Comparison of ENCODE assay signal across 18 cellular contexts in the genomic region with DNA sequence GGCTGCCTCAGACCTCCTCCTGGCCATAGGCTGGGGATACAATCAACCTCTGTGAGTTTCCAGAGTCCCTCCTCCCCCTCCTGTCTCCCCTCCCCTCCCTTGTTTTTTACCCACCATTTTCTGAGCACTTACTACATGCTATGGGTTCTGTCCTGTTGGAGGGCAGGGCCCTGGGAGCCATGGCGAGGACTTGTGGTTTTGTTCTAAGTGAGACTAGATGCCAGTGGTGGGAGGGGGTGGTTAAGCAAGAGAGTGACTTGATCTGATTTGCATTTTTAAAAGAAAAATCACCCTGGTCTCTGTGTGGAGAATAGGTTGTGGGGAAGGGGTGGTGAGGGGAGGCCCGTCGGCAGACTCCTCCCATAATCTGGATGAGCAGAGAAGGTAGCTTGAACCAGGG.
"Had no signal": no experiment of that assay in that cellular context is flagged by ENCODE, and none has a peak within 500 bp of the region (broad histone marks: within the 10 kb centered on the region; RNA-seq: fewer than 3 reads in every experiment).

No MANE protein-coding gene starts in this region.

- ATAC-seq: activated naive CD8-positive, alpha-beta T cell treated with anti-CD3 and anti-CD28 coated beads, Interleukin-2, amount 50 U/mL, for 24 hours; naive thymus-derived CD4-positive, alpha-beta T cell had no signal

- H3K27ac Mint-ChIP-seq: activated CD4-positive, alpha-beta T cell treated with anti-CD3 and anti-CD28 coated beads, Interleukin-2, amount 10 ng/mL, durations not matched to agents 24 days and 14 days; activated naive CD4-positive, alpha-beta T cell treated with anti-CD3 and anti-CD28 coated beads for 36 hours; activated naive CD8-positive, alpha-beta T cell treated with anti-CD3 and anti-CD28 coated beads, Interleukin-2, amount 50 U/mL, for 24 hours; stimulated activated naive CD8-positive, alpha-beta T cell treated with anti-CD3 and anti-CD28 coated beads, Interleukin-15, Interleukin-2, amounts not matched to agents 100 ng/mL and 50 ng/mL, for 24 hours had no signal

- H3K4me3 Mint-ChIP-seq: activated CD4-positive, alpha-beta T cell treated with anti-CD3 and anti-CD28 coated beads, Interleukin-2, amount 10 ng/mL, durations not matched to agents 24 days and 14 days; activated naive CD4-positive, alpha-beta T cell treated with anti-CD3 and anti-CD28 coated beads for 36 hours; activated naive CD8-positive, alpha-beta T cell treated with anti-CD3 and anti-CD28 coated beads, Interleukin-2, amount 50 U/mL, for 24 hours; stimulated activated naive CD8-positive, alpha-beta T cell treated with anti-CD3 and anti-CD28 coated beads, Interleukin-15, Interleukin-2, amounts not matched to agents 100 ng/mL and 50 ng/mL, for 24 hours; T-helper 2 cell treated with Interferon-gamma antibody and Interleukin-4, amounts not matched to agents 5 μg/mL and 100 μg/mL, for 36 hours had no signal

- H3K9me3 ChIP-seq: ascending aorta, esophagus muscularis mucosa, neutrophil, upper lobe of right lung had no signal

- H3K36me3 ChIP-seq: ascending aorta, cardiac muscle cell, esophagus muscularis mucosa, neutrophil, upper lobe of right lung had no signal

- H3K9me3 Mint-ChIP-seq: activated CD4-positive, alpha-beta T cell treated with anti-CD3 and anti-CD28 coated beads, Interleukin-2, amount 10 ng/mL, durations not matched to agents 24 days and 14 days; activated naive CD4-positive, alpha-beta T cell treated with anti-CD3 and anti-CD28 coated beads for 36 hours; activated naive CD8-positive, alpha-beta T cell treated with anti-CD3 and anti-CD28 coated beads, Interleukin-2, amount 50 U/mL, for 24 hours; naive thymus-derived CD4-positive, alpha-beta T cell; stimulated activated naive CD8-positive, alpha-beta T cell treated with anti-CD3 and anti-CD28 coated beads, Interleukin-15, Interleukin-2, amounts not matched to agents 100 ng/mL and 50 ng/mL, for 24 hours; T-helper 2 cell treated with Interferon-gamma antibody and Interleukin-4, amounts not matched to agents 5 μg/mL and 100 μg/mL, for 36 hours had no signal

- H3K27ac ChIP-seq: ascending aorta, cardiac muscle cell, esophagus muscularis mucosa, neutrophil, upper lobe of right lung had no signal

- DNase-seq: activated CD4-positive, alpha-beta T cell treated with anti-CD3 and anti-CD28 coated beads, Interleukin-2, amount 10 ng/mL, durations not matched to agents 24 days and 14 days; activated CD4-positive, CD25-positive, alpha-beta regulatory T cell; activated naive CD4-positive, alpha-beta T cell treated with anti-CD3 and anti-CD28 coated beads for 36 hours; activated naive CD8-positive, alpha-beta T cell treated with anti-CD3 and anti-CD28 coated beads, Interleukin-2, amount 50 U/mL, for 24 hours; activated T-cell treated with anti-CD3 and anti-CD28 coated beads for 4 hours; foreskin fibroblast; retina; stimulated activated CD4-positive, alpha-beta T cell treated with anti-CD3 and anti-CD28 coated beads, Interleukin-4, amount 100 ng/mL, for 24 hours; SW 1271; upper lobe of right lung had no signal

- H3K4me1 ChIP-seq: ascending aorta, upper lobe of right lung had no signal

- H3K4me3 ChIP-seq: ascending aorta, cardiac muscle cell, esophagus muscularis mucosa, upper lobe of right lung had no signal

- H3K27me3 Mint-ChIP-seq: activated CD4-positive, alpha-beta T cell treated with anti-CD3 and anti-CD28 coated beads, Interleukin-2, amount 10 ng/mL, durations not matched to agents 24 days and 14 days; activated naive CD8-positive, alpha-beta T cell treated with anti-CD3 and anti-CD28 coated beads, Interleukin-2, amount 50 U/mL, for 24 hours; naive thymus-derived CD4-positive, alpha-beta T cell; stimulated activated naive CD8-positive, alpha-beta T cell treated with anti-CD3 and anti-CD28 coated beads, Interleukin-15, Interleukin-2, amounts not matched to agents 100 ng/mL and 50 ng/mL, for 24 hours had no signal

- H3K27me3 ChIP-seq: cardiac muscle cell, esophagus muscularis mucosa, neutrophil, upper lobe of right lung had no signal

- FAIRE-seq: colon had no signal

- H3K36me3 Mint-ChIP-seq: naive thymus-derived CD4-positive, alpha-beta T cell had no signal
